16 cellular contexts compared by ENCODE assay signal in genomic region chr13:48281556-48281955, GRCh38.
"Had no signal": no experiment of that assay in that cellular context is flagged by ENCODE, and none has a peak within 500 bp of the region (broad histone marks: within the 10 kb centered on the region; RNA-seq: fewer than 3 reads in every experiment).

No MANE protein-coding gene starts in this region.

- DNase-seq: effector memory CD4-positive, alpha-beta T cell; glutamatergic neuron; immature natural killer cell; kidney; left cardiac atrium; mesendoderm; naive thymus-derived CD4-positive, alpha-beta T cell; ovary; sigmoid colon; stimulated activated CD4-positive, alpha-beta T cell treated with anti-CD3 and anti-CD28 coated beads, Interleukin-2, amount 100 ng/mL, for 24 hours; stimulated activated CD4-positive, alpha-beta T cell treated with anti-CD3 and anti-CD28 coated beads, Interleukin-4, amount 100 ng/mL, for 4 hours; stimulated activated naive B cell treated with anti-CD40 and anti-IgM and Interleukin-4, amounts not matched to agents 10 μg/mL and 1 μg/mL and 100 μg/mL, for 72 hours; stimulated activated naive CD8-positive, alpha-beta T cell treated with anti-CD3 and anti-CD28 coated beads, Interleukin-15, amount 100 ng/mL, for 72 hours; testis; upper lobe of right lung had no signal

- H3K27ac Mint-ChIP-seq: immature natural killer cell; naive thymus-derived CD4-positive, alpha-beta T cell; stimulated activated naive B cell treated with anti-CD40 and anti-IgM and Interleukin-4, amounts not matched to agents 10 μg/mL and 1 μg/mL and 100 μg/mL, for 72 hours; stimulated activated naive CD8-positive, alpha-beta T cell treated with anti-CD3 and anti-CD28 coated beads, Interleukin-15, amount 100 ng/mL, for 72 hours had no signal

- H3K4me1 Mint-ChIP-seq: neural crest cell; stimulated activated naive CD8-positive, alpha-beta T cell treated with anti-CD3 and anti-CD28 coated beads, Interleukin-15, amount 100 ng/mL, for 72 hours had no signal

- H3K36me3 Mint-ChIP-seq: immature natural killer cell; naive thymus-derived CD4-positive, alpha-beta T cell; stimulated activated naive B cell treated with anti-CD40 and anti-IgM and Interleukin-4, amounts not matched to agents 10 μg/mL and 1 μg/mL and 100 μg/mL, for 72 hours had no signal

- H3K4me3 Mint-ChIP-seq: immature natural killer cell; naive thymus-derived CD4-positive, alpha-beta T cell; neural crest cell; stimulated activated naive B cell treated with anti-CD40 and anti-IgM and Interleukin-4, amounts not matched to agents 10 μg/mL and 1 μg/mL and 100 μg/mL, for 72 hours; stimulated activated naive CD8-positive, alpha-beta T cell treated with anti-CD3 and anti-CD28 coated beads, Interleukin-15, amount 100 ng/mL, for 72 hours had no signal

- H3K27me3 Mint-ChIP-seq: stimulated activated naive B cell treated with anti-CD40 and anti-IgM and Interleukin-4, amounts not matched to agents 10 μg/mL and 1 μg/mL and 100 μg/mL, for 72 hours had no signal

- H3K9me3 Mint-ChIP-seq: immature natural killer cell had no signal
